7 cellular contexts compared by ENCODE assay signal in genomic region chr2:238688197-238689153, GRCh38.
"Had no signal": no experiment of that assay in that cellular context is flagged by ENCODE, and none has a peak within 500 bp of the region (broad histone marks: within the 10 kb centered on the region; RNA-seq: fewer than 3 reads in every experiment).

No MANE protein-coding gene starts in this region.

- DNase-seq: activated CD4-positive, alpha-beta memory T cell treated with anti-CD3 and anti-CD28 coated beads, Interleukin-2, amount 10 ng/mL, durations not matched to agents 7 days and 5 days; activated CD4-positive, CD25-positive, alpha-beta regulatory T cell; activated T-cell treated with anti-CD3 and anti-CD28 coated beads, Interleukin-2, amount 50 U/mL, for 72 hours; natural killer cell; stimulated activated naive CD8-positive, alpha-beta T cell treated with anti-CD3 and anti-CD28 coated beads, Interleukin-15, Interleukin-2, amounts not matched to agents 100 U/mL and 50 U/mL, for 24 hours; testis had no signal

- H3K36me3 ChIP-seq: right atrium auricular region had no signal

- H3K27ac ChIP-seq: right atrium auricular region, testis had no signal

- H3K27me3 ChIP-seq: right atrium auricular region, testis had no signal

- H3K4me3 ChIP-seq: right atrium auricular region, testis had no signal

- H3K9me3 ChIP-seq: right atrium auricular region, testis had no signal

- H3K4me1 ChIP-seq: right atrium auricular region, testis had no signal
